28 cellular contexts compared by ENCODE assay signal in the genomic region with DNA sequence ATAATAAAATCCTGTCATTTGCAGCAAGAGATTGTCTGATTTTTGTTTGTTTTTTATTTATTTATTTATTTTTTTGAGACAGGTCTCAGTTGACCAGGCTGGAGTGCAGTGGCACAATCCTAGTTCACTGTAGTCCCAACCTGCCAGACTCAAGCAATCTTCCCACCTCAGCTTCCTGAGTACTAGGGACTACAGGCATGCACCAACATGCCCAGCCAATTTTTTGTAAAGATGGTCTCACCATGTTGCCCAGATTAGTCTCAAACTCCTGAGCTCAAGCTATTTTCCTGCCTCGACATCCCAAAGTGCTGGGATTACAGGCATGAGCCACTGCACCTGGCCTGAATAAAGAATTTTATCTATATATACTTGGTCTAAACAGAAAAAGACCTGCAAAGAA. TPM values are rescaled to one million over a fixed set of nuclear protein-coding genes. Genes with fewer than 3 reads are reported as not detected.
DNase-seq lines count a peak whose midpoint lies in the region; ATAC-seq, FAIRE-seq and TF ChIP-seq lines count a peak whose summit lies in the region.
"Had no signal": no experiment of that assay in that cellular context is flagged by ENCODE, and none has a peak within 500 bp of the region (broad histone marks: within the 10 kb centered on the region; RNA-seq: fewer than 3 reads in every experiment).

No MANE protein-coding gene starts in this region.

- H3K9me1 ChIP-seq in keratinocyte (ENCODE audit: control insufficient read depth, extremely low read depth, insufficient read depth, low read length) = no peaks in the 10 kb centered on the region

- H2AFZ ChIP-seq in keratinocyte (ENCODE audit: control insufficient read depth, low read length) = no peak overlapping the region

- H4K20me1 ChIP-seq in keratinocyte (ENCODE audit: control insufficient read depth, extremely low read depth, insufficient read depth, low read length) = no peaks in the 10 kb centered on the region
- H4K20me1 ChIP-seq: BLaER1 had no signal

- TF ChIP-seq CTCF in bronchial epithelial cell (IDR thresholded peaks at IDR 0.05; ENCODE audit: insufficient read depth, low read length, severe bottlenecking) = no peak
- no peak for TF ChIP-seq CTCF in keratinocyte (optimal IDR thresholded peaks at IDR 0.05 in 1 of 3, IDR thresholded peaks at IDR 0.05 in 1 of 3, conservative IDR thresholded peaks at IDR 0.05 in 1 of 3; ENCODE audit: extremely low read depth in 1 of 3, insufficient read depth in 2 of 3, low read length in 3 of 3)
- no peak for TF ChIP-seq CTCF in gastroesophageal sphincter (IDR thresholded peaks at IDR 0.05)

- WGBS in gastroesophageal sphincter (ENCODE audit: low coverage in 1 of 2), 2 donors = no CpG with 5 or more reads among the region's 1 CpG

- H3K27me3 ChIP-seq in bronchial epithelial cell (ENCODE audit: control insufficient read depth, insufficient read depth, low read length) = no peaks in the 10 kb centered on the region
- H3K27me3 ChIP-seq in keratinocyte (ENCODE audit: control insufficient read depth, extremely low read depth, insufficient read depth, low read length) = no peaks in the 10 kb centered on the region
- no peaks in the 10 kb centered on the region for H3K27me3 ChIP-seq in gastroesophageal sphincter
- H3K27me3 ChIP-seq: BE2C, BLaER1 had no signal

- H3K9me3 ChIP-seq in keratinocyte (ENCODE audit: control insufficient read depth, low read depth, low read length) = peaks cover 3% of the 10 kb centered on the region
- peaks cover 0 to 92% (median 3%) of the 10 kb centered on the region in 3 donors for H3K9me3 ChIP-seq in gastroesophageal sphincter
- H3K9me3 ChIP-seq: BE2C had no signal

- ATAC-seq in HG02623 (IDR thresholded peaks at IDR 0.05; ENCODE audit: unreplicated experiment) (no peak), gastroesophageal sphincter (no peak), HG03342 (IDR thresholded peaks at IDR 0.05; ENCODE audit: unreplicated experiment) (no peak)
- ATAC-seq: GM12878 had no signal

- H3K4me3 ChIP-seq in bronchial epithelial cell (ENCODE audit: low read depth, low read length) (no peak overlapping the region), keratinocyte (ENCODE audit: control insufficient read depth in 2 of 3, extremely low read depth in 1 of 3, insufficient read depth in 2 of 3, low read depth in 1 of 3, low read length in 3 of 3) (no peak overlapping the region), gastroesophageal sphincter (no peak overlapping the region)
- H3K4me3 ChIP-seq: BLaER1, GM12878 had no signal

- H3K36me3 ChIP-seq in bronchial epithelial cell (ENCODE audit: control insufficient read depth, insufficient read depth, low read length) (peaks cover 1% of the 10 kb centered on the region), keratinocyte (ENCODE audit: control insufficient read depth in 2 of 2, extremely low read depth in 1 of 2, insufficient read depth in 2 of 2, low read length in 2 of 2) (peaks cover 0 to 10% of the 10 kb centered on the region in 2 experiments), gastroesophageal sphincter (peaks cover 0 to 59% of the 10 kb centered on the region in 2 donors)
- H3K36me3 ChIP-seq: BE2C had no signal

- intact Hi-C loops in head of caudate nucleus (cut with DNase I) = no loop called here

- TF ChIP-seq POLR2A in gastroesophageal sphincter (IDR thresholded peaks at IDR 0.05) = no peak

- TF ChIP-seq EP300 in gastroesophageal sphincter (IDR thresholded peaks at IDR 0.05) = no peak

- H3K27ac ChIP-seq in epithelial cell of prostate = peak overlapping the region; percentile 81
- H3K27ac ChIP-seq in keratinocyte (ENCODE audit: control insufficient read depth, insufficient read depth, low read length) = peak overlapping the region; percentile 74
- H3K27ac ChIP-seq in gastroesophageal sphincter = no peak overlapping the region
- H3K27ac ChIP-seq: BLaER1 had no signal

- no peaks in the 10 kb centered on the region for H3K79me2 ChIP-seq in keratinocyte (ENCODE audit: control insufficient read depth, insufficient read depth, low read length)

- peaks cover 33% of the 10 kb centered on the region for H3K4me1 ChIP-seq in keratinocyte (ENCODE audit: control insufficient read depth, extremely low read depth, insufficient read depth, low read length)
- no peaks in the 10 kb centered on the region for H3K4me1 ChIP-seq in gastroesophageal sphincter
- H3K4me1 ChIP-seq: BE2C, BLaER1 had no signal

- H3K9ac ChIP-seq in keratinocyte (ENCODE audit: control insufficient read depth, extremely low read depth, insufficient read depth, low read length) = no peak overlapping the region
- H3K9ac ChIP-seq: BLaER1 had no signal

- DNase-seq in bronchial epithelial cell (ENCODE audit: low read depth) (peak; percentile 64), epithelial cell of prostate (ENCODE audit: low read depth, low spot score) (no peak), keratinocyte (ENCODE audit: low read depth, low spot score) (peak; percentile 41), head of caudate nucleus (no peak)
- DNase-seq: 8988T; ACHN; BE2C; C1 segment of cervical spinal cord; CD4-positive, alpha-beta memory T cell; CD4-positive, CD25-positive, alpha-beta regulatory T cell; CD8-positive, alpha-beta memory T cell; COR-L47; DMS 273 treated with DMSO at 0.1 percent for 48 hours; DMS153; DMS53; DMS79; DND-41; EL; GDM1 had no signal

- FAIRE-seq in bronchial epithelial cell (lab: Jason Lieb, UNC) = no peak
- FAIRE-seq in keratinocyte (lab: Jason Lieb, UNC) = peak; percentile 76
- FAIRE-seq: A204.1, GM12878, GM12892, GM18507 had no signal

- peak overlapping the region; percentile 77 for H3K4me2 ChIP-seq in keratinocyte (ENCODE audit: control insufficient read depth, extremely low read depth, insufficient read depth, low read depth, low read length)
- H3K4me2 ChIP-seq: BLaER1 had no signal

- dilution Hi-C loops in keratinocyte (cut with MboI; ENCODE audit: extremely low pct_ligation_motif_present, low sequenced_read_pairs) = no loop called here

RNA-seq across cellular contexts. Expression of gene ZNF233, which starts 17.6 kb away (rescaled TPM):
- under 0.01 and 0.38 TPM in 2 replicates for total RNA-seq in bronchial epithelial cell
- 0.09 to 0.19 TPM (median 0.11 TPM) in 3 replicates for polyA plus RNA-seq in keratinocyte
- not detected for polyA plus RNA-seq in keratinocyte (2011; ENCODE audit: low read depth)
- 0.06 TPM in 2 replicates for polyA plus RNA-seq in keratinocyte (2011; cell fraction: cytosol; rRNA removed)
- 0.13 and 0.17 TPM in 2 replicates for polyA plus RNA-seq in keratinocyte (2011; cell fraction: nucleus; rRNA removed)
- polyA plus RNA-seq in keratinocyte (2012; ENCODE audit: low replicate concordance) = 0.23 and 0.92 TPM in 2 replicates
- polyA minus RNA-seq in keratinocyte = 0.16 TPM in 1 of 3 replicates, not detected in the others
- not detected for polyA minus RNA-seq in keratinocyte (2011; cell fraction: cytosol; rRNA and poly(A)+ RNA removed)
- not detected in 2 replicates for polyA minus RNA-seq in keratinocyte (2011; cell fraction: nucleus; rRNA and poly(A)+ RNA removed)
- 1 to 10 TPM in 3 of 4 donors, under 1 TPM in 1; 0.37 to 1.9 (median 1.4) TPM for total RNA-seq in gastroesophageal sphincter
- total RNA-seq: G401 had no signal

RNA-seq across cellular contexts. Expression of gene ZNF235, which starts 27.5 kb away (rescaled TPM):
- total RNA-seq in bronchial epithelial cell (4.7 and 6.1 TPM in 2 replicates), gastroesophageal sphincter (10 to 100 TPM in 1 of 4 donors, 1 to 10 TPM in 3; 5.6 to 15.6 (median 7.9) TPM)
- 3.7 to 6.1 TPM (median 5.7 TPM) in 3 replicates for polyA plus RNA-seq in keratinocyte
- polyA plus RNA-seq in keratinocyte (2011; ENCODE audit: low read depth) = 4.2 TPM
- 2.3 and 5.3 TPM in 2 replicates for polyA plus RNA-seq in keratinocyte (2011; cell fraction: cytosol; rRNA removed)
- 10.6 and 11.5 TPM in 2 replicates for polyA plus RNA-seq in keratinocyte (2011; cell fraction: nucleus; rRNA removed)
- 3.0 TPM in 2 replicates for polyA plus RNA-seq in keratinocyte (2012; ENCODE audit: low replicate concordance)
- 2.0 to 10.0 TPM (median 8.4 TPM) in 3 replicates for polyA minus RNA-seq in keratinocyte
- polyA minus RNA-seq in keratinocyte (2011; cell fraction: cytosol; rRNA and poly(A)+ RNA removed) = not detected
- polyA minus RNA-seq in keratinocyte (2011; cell fraction: nucleus; rRNA and poly(A)+ RNA removed) = 10.2 and 17.5 TPM in 2 replicates

Comparison
In these comparisons a context has a peak if more than half of its experiments do, and no peak if none do; other contexts are left out.
1. DNase-seq: peak in bronchial epithelial cell (single experiment) and keratinocyte (single experiment); none in epithelial cell of prostate (single experiment) and head of caudate nucleus (0 of 42).
2. H3K27ac ChIP-seq: peak in epithelial cell of prostate (single experiment) and keratinocyte (single experiment); none in gastroesophageal sphincter (0 of 4).